In the genomic region with DNA sequence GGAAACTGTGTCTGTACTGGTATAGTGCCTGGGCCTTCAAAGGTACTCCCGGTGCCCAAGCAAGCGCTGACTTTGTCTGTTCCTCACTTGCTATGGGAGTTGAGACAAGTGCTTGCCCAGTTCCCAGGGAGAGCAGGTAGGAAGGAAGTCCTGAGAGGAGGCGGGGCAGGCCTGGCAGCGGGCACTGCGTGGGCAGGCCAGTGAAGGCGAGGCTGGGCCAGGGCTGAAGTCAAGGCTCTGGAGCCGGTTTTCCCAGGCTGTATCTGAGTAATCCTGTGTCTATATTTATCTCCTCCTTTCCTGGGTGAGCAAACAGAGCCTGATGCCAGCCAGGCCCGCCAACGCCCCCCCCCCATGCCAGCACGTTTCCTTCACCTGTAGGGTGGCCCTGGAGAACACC, we compare ENCODE assay signal across 9 cellular contexts. TPM values are rescaled to one million over a fixed set of nuclear protein-coding genes. Genes with fewer than 3 reads are reported as not detected.
DNase-seq lines count a peak whose midpoint lies in the region; ATAC-seq and TF ChIP-seq lines count a peak whose summit lies in the region.
"Had no signal": no experiment of that assay in that cellular context is flagged by ENCODE, and none has a peak within 500 bp of the region (broad histone marks: within the 10 kb centered on the region; RNA-seq: fewer than 3 reads in every experiment).

No MANE protein-coding gene starts in this region.

- no peak overlapping the region for H3K4me3 ChIP-seq in MG63
- no peak overlapping the region for H3K4me3 ChIP-seq in lower leg skin (ENCODE audit: low read depth, poor library complexity, severe bottlenecking)
- no peak overlapping the region for H3K4me3 ChIP-seq in thoracic aorta

- no peaks in the 10 kb centered on the region for H3K9me3 ChIP-seq in MG63
- no peaks in the 10 kb centered on the region for H3K9me3 ChIP-seq in thoracic aorta
- H3K9me3 ChIP-seq: neutrophil had no signal

- DNase-seq in MG63 (peak; percentile 91), T47D (ENCODE audit: low read depth in 1 of 2, low spot score in 1 of 2) (peak; percentile 73 to 94), lower leg skin (ENCODE audit: low spot score in 2 of 2) (peak; percentile 73 to 93), thoracic aorta (ENCODE audit: low spot score) (peak; percentile 47), NCI-H187 (lab: John Stamatoyannopoulos, UW) (no peak), OCI-M1 (lab: John Stamatoyannopoulos, UW) (no peak), GM20000 (ENCODE audit: low spot score) (no peak)
- no peak for DNase-seq in activated CD4-positive, CD25-positive, alpha-beta regulatory T cell treated with anti-CD3 and anti-CD28 coated beads, Interleukin-2, amount 50 U/mL, for 72 hours

- in situ Hi-C loops in T47D (cut with HindIII; ENCODE audit: low pct_unique_long_range_greater_than_20kb, low sequenced_read_pairs) = no loop called here

- intact Hi-C loops in lower leg skin (cut with DNase I; ENCODE audit: low total_unique reads) = no loop called here

- no peak for TF ChIP-seq POLR2A in lower leg skin (IDR thresholded peaks at IDR 0.05)

- H3K36me3 ChIP-seq in MG63 (no peaks in the 10 kb centered on the region), thoracic aorta (no peaks in the 10 kb centered on the region)
- H3K36me3 ChIP-seq: neutrophil had no signal

- ATAC-seq in thoracic aorta (ENCODE audit: insufficient number of reproducible peaks, low FRiP score, low read depth) = peak; percentile 62

- WGBS in lower leg skin, 2 donors = 49 to 58% methylated on average over 10 of the region's 10 CpGs

- H3K4me1 ChIP-seq in thoracic aorta (ENCODE audit: control insufficient read depth in 1 of 2, low read depth in 2 of 2) = peaks cover 42 to 69% of the 10 kb centered on the region in 2 donors

- H3K27ac ChIP-seq in thoracic aorta = peak overlapping the region; percentile 84 to 87
- H3K27ac ChIP-seq: neutrophil had no signal

- TF ChIP-seq CTCF in lower leg skin (IDR thresholded peaks at IDR 0.05) (no peak), thoracic aorta (IDR thresholded peaks at IDR 0.05) (no peak), GM20000 (IDR thresholded peaks at IDR 0.05; ENCODE audit: extremely low read depth, missing control alignments) (no peak)

- H3K27me3 ChIP-seq in MG63 (no peaks in the 10 kb centered on the region), thoracic aorta (replicated peaks; ENCODE audit: insufficient read depth) (no peaks in the 10 kb centered on the region)

RNA-seq across cellular contexts. Expression of gene EDN2, which starts 15.9 kb away (rescaled TPM):
- 3.0 and 4.7 TPM in 2 replicates for total RNA-seq in MG63 (2014; rRNA removed; shearing (Covaris generic); ENCODE audit: low replicate concordance)
- total RNA-seq in lower leg skin (10 to 100 TPM in 1 of 4 donors, 1 to 10 TPM in 3; 1.2 to 13.0 (median 3.9) TPM), thoracic aorta (not detected)

Comparison
In these comparisons a context has a peak if more than half of its experiments do, and no peak if none do; other contexts are left out.
1. DNase-seq: peak in MG63 (single experiment), T47D (2 of 2), lower leg skin (2 of 2) and thoracic aorta (single experiment); none in activated CD4-positive, CD25-positive, alpha-beta regulatory T cell treated with anti-CD3 and anti-CD28 coated beads, Interleukin-2, amount 50 U/mL, for 72 hours (single experiment), NCI-H187 (0 of 2), OCI-M1 (single experiment) and GM20000 (single experiment).